In the genomic region with DNA sequence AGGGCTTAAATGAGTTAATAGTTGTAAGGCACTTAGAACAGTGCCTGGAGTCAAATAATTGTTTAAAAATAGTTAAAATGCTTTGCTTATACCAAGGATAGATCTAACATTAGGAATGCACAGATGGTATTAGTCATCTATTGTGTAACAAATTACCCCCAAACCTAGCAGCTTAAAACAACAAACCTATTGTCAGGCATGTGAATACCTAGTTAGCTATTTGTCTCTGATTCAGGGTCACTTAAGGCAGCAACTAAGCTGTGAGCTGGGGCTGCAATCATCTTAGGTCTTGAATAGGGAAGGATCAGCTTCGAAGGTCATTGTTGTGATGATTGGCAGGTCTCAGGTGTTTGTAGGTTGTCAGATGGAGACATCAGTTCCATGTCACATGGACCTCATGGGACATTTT, we compare ENCODE assay signal across 11 cellular contexts. TPM values are rescaled to one million over a fixed set of nuclear protein-coding genes. Genes with fewer than 3 reads are reported as not detected.
A peak's percentile ranks its signal among the peaks of the same experiment; 100 is the strongest.
DNase-seq lines count a peak whose midpoint lies in the region; ATAC-seq and TF ChIP-seq lines count a peak whose summit lies in the region.
"Had no signal": no experiment of that assay in that cellular context is flagged by ENCODE, and none has a peak within 500 bp of the region (broad histone marks: within the 10 kb centered on the region; RNA-seq: fewer than 3 reads in every experiment).

No MANE protein-coding gene starts in this region.

- H3K9me2 ChIP-seq in PC-3 (replicated peaks; ENCODE audit: low read length): no peaks in the 10 kb centered on the region

- CTCF ChIA-PET in PC-3 (lab: Charles Lee): no interaction called here

- H3F3A ChIP-seq in PC-3 (ENCODE audit: low read length, unreplicated experiment): no peaks in the 10 kb centered on the region

- intact Hi-C loops in PC-3 (cut with micrococcal nuclease): no loop called here

- no peaks in the 10 kb centered on the region for H3K36me3 ChIP-seq in PC-3 (ENCODE audit: low read depth, low read length)
- H3K36me3 ChIP-seq in osteoblast (ENCODE audit: insufficient read depth, low read length): no peaks in the 10 kb centered on the region

- H3K79me2 ChIP-seq in PC-3 (ENCODE audit: low read length): no peaks in the 10 kb centered on the region
- H3K79me2 ChIP-seq in osteoblast (ENCODE audit: insufficient read depth, low read length): no peaks in the 10 kb centered on the region

- POLR2A ChIA-PET in PC-3 (lab: Charles Lee; ENCODE audit: unreplicated experiment): no interaction called here

- H3K27me3 ChIP-seq in PC-3 (ENCODE audit: low read length): no peaks in the 10 kb centered on the region
- no peaks in the 10 kb centered on the region for H3K27me3 ChIP-seq in osteoblast (ENCODE audit: insufficient read depth, low read length)

- no peak overlapping the region for H2AFZ ChIP-seq in PC-3 (ENCODE audit: low read length)
- no peak overlapping the region for H2AFZ ChIP-seq in osteoblast (ENCODE audit: low read length)

- peak overlapping the region; percentile 35; the same call in 1 of the 2 replicates for H3K9ac ChIP-seq in PC-3 (ENCODE audit: low read length)

- H3K9me3 ChIP-seq in PC-3 (ENCODE audit: low read length) (no peaks in the 10 kb centered on the region), osteoblast (ENCODE audit: low read depth, low read length) (no peaks in the 10 kb centered on the region)

- DNase-seq in ELR (ENCODE audit: low read depth) (peak; percentile 96), PC-3 (peak; percentile 59), epithelial cell of proximal tubule (ENCODE audit: low read depth) (peak; percentile 99), osteoblast (ENCODE audit: insufficient read length, low spot score, missing footprints) (no peak), occipital lobe (lab: John Stamatoyannopoulos, UW) (no peak), NCI-H2227 treated with DMSO at 0.1 percent for 48 hours (lab: John Stamatoyannopoulos, UW) (no peak), Kasumi-1 (lab: John Stamatoyannopoulos, UW) (no peak)
- DNase-seq in stimulated activated CD4-positive, alpha-beta T cell treated with anti-CD3 and anti-CD28 coated beads, Interleukin-2, amount 100 ng/mL, for 48 hours: no peak
- DNase-seq: activated B cell treated with CpG ODN at 0.5 μM for 24 hours; stimulated activated CD4-positive, alpha-beta T cell treated with anti-CD3 and anti-CD28 coated beads, Interleukin-1b, Interleukin-23, amount 100 ng/mL, for 48 hours had no signal

- H3K4me3 ChIP-seq in PC-3 (ENCODE audit: low read length): no peak overlapping the region
- no peak overlapping the region for H3K4me3 ChIP-seq in epithelial cell of proximal tubule (ENCODE audit: low read depth, low read length)
- peak overlapping the region; percentile 1 for H3K4me3 ChIP-seq in osteoblast (ENCODE audit: insufficient read depth, low read length)

- peak; percentile 57; the same call in 1 of the 2 replicates for ATAC-seq in PC-3
- ATAC-seq: Right ventricle myocardium inferior had no signal

- H3K4me2 ChIP-seq in PC-3 (ENCODE audit: low read length) (no peak overlapping the region), osteoblast (ENCODE audit: insufficient read depth, low read length) (peak overlapping the region; percentile 34)

- no TSS peak for BruUV-seq in PC-3 (replicated peaks; lab: Mats Ljungman, UMichigan)

- TF ChIP-seq CTCF in PC-3 (conservative IDR thresholded peaks at IDR 0.05; ENCODE audit: low read depth, low read length) (no peak), epithelial cell of proximal tubule (conservative IDR thresholded peaks at IDR 0.05; ENCODE audit: low read depth, low read length) (no peak), osteoblast (IDR thresholded peaks at IDR 0.05; ENCODE audit: extremely low read depth, low read depth, low read length) (no peak)

- H3K4me1 ChIP-seq in PC-3 (ENCODE audit: insufficient read depth, low read length): peaks cover 19% of the 10 kb centered on the region
- peaks cover 22% of the 10 kb centered on the region for H3K4me1 ChIP-seq in osteoblast (ENCODE audit: insufficient read depth, low read length)

- H4K20me1 ChIP-seq in PC-3 (ENCODE audit: low read length) (no peaks in the 10 kb centered on the region), osteoblast (ENCODE audit: insufficient read depth, low read length) (no peaks in the 10 kb centered on the region)

- H3K27ac ChIP-seq in PC-3 (ENCODE audit: low read length) (peak overlapping the region; percentile 70), osteoblast (ENCODE audit: low read depth, low read length) (peak overlapping the region; percentile 87)

RNA-seq across cellular contexts. Expression of gene AGA, which starts 42.4 kb away (rescaled TPM):
- total RNA-seq in PC-3 (2014; rRNA removed): 21.5 and 42.1 TPM in 2 replicates
- 27.7 and 40.0 TPM in 2 replicates for total RNA-seq in epithelial cell of proximal tubule
- 43.4 and 61.9 TPM in 2 replicates for total RNA-seq in osteoblast
- 11.7 TPM for total RNA-seq in occipital lobe

Comparison
In these comparisons a context has a peak if more than half of its experiments do, and no peak if none do; other contexts are left out.
1. DNase-seq: peak in ELR (single experiment), PC-3 (single experiment) and epithelial cell of proximal tubule (single experiment); none in osteoblast (single experiment), occipital lobe (single experiment), stimulated activated CD4-positive, alpha-beta T cell treated with anti-CD3 and anti-CD28 coated beads, Interleukin-2, amount 100 ng/mL, for 48 hours (0 of 2), NCI-H2227 treated with DMSO at 0.1 percent for 48 hours (single experiment) and Kasumi-1 (0 of 2).